In the genomic region with DNA sequence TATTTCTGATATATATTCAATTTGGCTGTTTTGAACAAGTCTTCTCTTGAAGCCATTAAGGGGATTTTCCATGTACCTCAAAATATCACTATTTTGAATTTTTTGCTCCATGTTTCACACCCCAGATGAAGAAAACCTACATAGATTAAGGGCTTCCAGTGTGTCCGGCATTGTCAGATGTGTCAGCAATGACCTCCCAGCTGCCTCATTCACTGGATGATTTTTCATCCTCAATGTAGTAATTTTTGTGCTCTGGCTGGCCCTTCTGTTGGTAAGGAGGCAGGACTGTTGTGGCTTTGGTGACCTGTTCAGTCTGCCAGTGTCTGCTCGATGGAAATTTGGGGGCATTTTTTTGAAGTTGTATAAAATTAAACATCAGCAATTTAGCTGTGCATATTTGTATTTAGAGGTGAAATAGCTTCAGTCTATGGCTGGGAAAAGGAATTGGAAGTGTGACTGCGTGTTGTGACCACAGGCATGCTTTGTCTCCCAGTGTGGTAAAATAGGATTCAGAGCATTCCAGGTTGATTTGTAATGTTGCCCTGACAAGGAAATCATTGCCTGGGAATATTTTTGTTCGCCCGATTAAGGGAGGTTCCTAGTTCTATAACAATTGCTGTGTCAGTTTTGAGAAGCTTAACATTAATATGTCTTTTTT, we compare ENCODE assay signal across 10 cellular contexts.
DNase-seq lines count a peak whose midpoint lies in the region; ATAC-seq and TF ChIP-seq lines count a peak whose summit lies in the region.
"Had no signal": no experiment of that assay in that cellular context is flagged by ENCODE, and none has a peak within 500 bp of the region (broad histone marks: within the 10 kb centered on the region; RNA-seq: fewer than 3 reads in every experiment).

No MANE protein-coding gene starts in this region.

- TF ChIP-seq CTCF in fibroblast of mammary gland (conservative IDR thresholded peaks at IDR 0.05; ENCODE audit: control insufficient read depth, insufficient read depth, low read depth, low read length), result no peak

- DNase-seq in H4 (ENCODE audit: low spot score) (peak; percentile 94), T1000 (lab: John Stamatoyannopoulos, UW) (peak; percentile 34), fibroblast of mammary gland (ENCODE audit: low read depth) (peak; percentile 94), skeletal muscle cell (ENCODE audit: low read depth) (peak; percentile 90), RPMI8226 (no peak)
- DNase-seq: activated CD8-positive, alpha-beta memory T cell treated with anti-CD3 and anti-CD28 coated beads, Interleukin-2, amount 50 U/mL, for 48 hours; DND-41 had no signal

- ATAC-seq in HG03196 (IDR thresholded peaks at IDR 0.05; ENCODE audit: unreplicated experiment) (no peak), GM19035 (IDR thresholded peaks at IDR 0.05; ENCODE audit: unreplicated experiment) (no peak), GM21619 (IDR thresholded peaks at IDR 0.05; ENCODE audit: unreplicated experiment) (no peak)

- H3K4me3 ChIP-seq in fibroblast of mammary gland (ENCODE audit: control insufficient read depth, low read depth, low read length) (no peak overlapping the region), skeletal muscle cell (ENCODE audit: low read depth, low read length) (peak overlapping the region; percentile 15)
